Comparison of ENCODE assay signal across 11 cellular contexts in the genomic region with DNA sequence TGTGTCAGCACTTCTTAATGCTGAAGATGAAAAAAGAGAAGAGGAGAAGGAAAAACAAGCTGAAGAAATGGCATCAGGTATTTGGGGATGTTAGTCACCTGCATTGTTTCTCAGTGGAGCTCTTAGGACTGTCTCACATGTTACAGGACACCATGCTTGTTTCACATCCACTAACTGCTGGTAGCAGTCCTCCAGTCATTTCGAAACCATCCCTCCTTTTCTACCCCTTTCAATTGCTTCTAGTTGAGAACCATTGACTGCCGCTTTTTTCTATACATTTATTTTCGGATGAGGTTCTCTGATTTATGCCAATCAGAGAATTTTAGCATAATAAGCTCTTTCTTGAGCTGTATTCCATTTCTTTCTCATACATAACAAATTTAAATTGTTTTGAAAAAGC. TPM values are rescaled to one million over a fixed set of nuclear protein-coding genes. Genes with fewer than 3 reads are reported as not detected.
DNase-seq lines count a peak whose midpoint lies in the region; ATAC-seq, FAIRE-seq and TF ChIP-seq lines count a peak whose summit lies in the region.
"Had no signal": no experiment of that assay in that cellular context is flagged by ENCODE, and none has a peak within 500 bp of the region (broad histone marks: within the 10 kb centered on the region; RNA-seq: fewer than 3 reads in every experiment).

No MANE protein-coding gene starts in this region.

- peak in 1 of 3 donors; percentile 79 for DNase-seq in CD4-positive, CD25-positive, alpha-beta regulatory T cell
- DNase-seq in SW480 (ENCODE audit: low spot score) (no peak), kidney (no peak), amniotic stem cell (lab: John Stamatoyannopoulos, UW) (no peak)
- no peak for DNase-seq in effector memory CD8-positive, alpha-beta T cell
- DNase-seq: NCI-H1092 treated with DMSO at 0.1 percent for 48 hours had no signal

- peaks cover 0 to 2% (median 0%) of the 10 kb centered on the region in 7 donors for H3K9me3 Mint-ChIP-seq in CD4-positive, CD25-positive, alpha-beta regulatory T cell
- H3K9me3 Mint-ChIP-seq in effector memory CD8-positive, alpha-beta T cell: no peaks in the 10 kb centered on the region

- no peaks in the 10 kb centered on the region for H3K27me3 Mint-ChIP-seq in CD4-positive, CD25-positive, alpha-beta regulatory T cell
- no peaks in the 10 kb centered on the region for H3K27me3 Mint-ChIP-seq in effector memory CD8-positive, alpha-beta T cell

- H3K9ac ChIP-seq in kidney (ENCODE audit: low read length in 2 of 2): no peak overlapping the region

- no peak for TF ChIP-seq CTCF in kidney (IDR thresholded peaks at IDR 0.05; ENCODE audit: borderline replicate concordance, extremely low read depth, insufficient read depth)

- intact Hi-C loops in kidney (cut with DNase I): loop anchor here (10.0 kb wide), 1 partner anchor 126 kb away; no protein-coding TSS in a partner anchor

- H3K4me1 ChIP-seq in CD4-positive, CD25-positive, alpha-beta regulatory T cell (ENCODE audit: control insufficient read depth, insufficient read depth, low read length, poor library complexity, severe bottlenecking): peaks cover 15% of the 10 kb centered on the region
- H3K4me1 ChIP-seq in kidney (ENCODE audit: control insufficient read depth in 1 of 2, insufficient read depth in 1 of 2, low read depth in 1 of 2, low read length in 2 of 2): no peaks in the 10 kb centered on the region

- no peak overlapping the region for H3K4me3 ChIP-seq in CD4-positive, CD25-positive, alpha-beta regulatory T cell (ENCODE audit: low read depth, low read length)
- H3K4me3 ChIP-seq in kidney (ENCODE audit: low read length in 2 of 2): no peak overlapping the region
- H3K4me3 ChIP-seq: lung, smooth muscle cell had no signal

- H3K27ac ChIP-seq in CD4-positive, CD25-positive, alpha-beta regulatory T cell (ENCODE audit: insufficient read depth, low read length, poor library complexity, severe bottlenecking): no peak overlapping the region
- no peak overlapping the region for H3K27ac ChIP-seq in kidney (ENCODE audit: low read depth in 2 of 2, low read length in 2 of 2)

- peak overlapping the region in 2 of 4 donors; percentile 3 to 7 for H3K4me3 Mint-ChIP-seq in CD4-positive, CD25-positive, alpha-beta regulatory T cell
- H3K4me3 Mint-ChIP-seq in effector memory CD8-positive, alpha-beta T cell: no peak overlapping the region

- no peaks in the 10 kb centered on the region for H3K27me3 ChIP-seq in CD4-positive, CD25-positive, alpha-beta regulatory T cell (ENCODE audit: control insufficient read depth, insufficient read depth, low read length)

- peaks cover 37% of the 10 kb centered on the region for H3K36me3 Mint-ChIP-seq in CD4-positive, CD25-positive, alpha-beta regulatory T cell
- H3K36me3 Mint-ChIP-seq in effector memory CD8-positive, alpha-beta T cell (ENCODE audit: insufficient read depth): peaks cover 45% of the 10 kb centered on the region

- peak overlapping the region; percentile 29 to 72 (median 32) for H3K27ac Mint-ChIP-seq in CD4-positive, CD25-positive, alpha-beta regulatory T cell
- no peak overlapping the region for H3K27ac Mint-ChIP-seq in effector memory CD8-positive, alpha-beta T cell

- peaks cover 25 to 38% (median 32%) of the 10 kb centered on the region in 4 donors for H3K4me1 Mint-ChIP-seq in CD4-positive, CD25-positive, alpha-beta regulatory T cell
- peaks cover 13 to 28% of the 10 kb centered on the region in 2 donors for H3K4me1 Mint-ChIP-seq in effector memory CD8-positive, alpha-beta T cell (ENCODE audit: low read depth in 2 of 2)

- H3K9me3 ChIP-seq in CD4-positive, CD25-positive, alpha-beta regulatory T cell (ENCODE audit: control insufficient read depth in 2 of 2, low read length in 2 of 2): no peaks in the 10 kb centered on the region
- H3K9me3 ChIP-seq in kidney (ENCODE audit: control insufficient read depth in 1 of 2, low read length in 2 of 2): no peaks in the 10 kb centered on the region

- FAIRE-seq in kidney (lab: Jason Lieb, UNC): no peak

- peak in 1 of 2 donors; percentile 61 for ATAC-seq in CD4-positive, CD25-positive, alpha-beta regulatory T cell (ENCODE audit: low read depth in 2 of 2)
- peak; percentile 100 for ATAC-seq in GM19023 (IDR thresholded peaks at IDR 0.05; ENCODE audit: unreplicated experiment)
- peak; percentile 100 for ATAC-seq in HG02759 (IDR thresholded peaks at IDR 0.05; ENCODE audit: unreplicated experiment)
- ATAC-seq in HG03575 (IDR thresholded peaks at IDR 0.05; ENCODE audit: extremely low read depth, insufficient number of reproducible peaks, low FRiP score, unreplicated experiment): peak; percentile 99
- no peak for ATAC-seq in effector memory CD8-positive, alpha-beta T cell (replicated peaks)

- H3K36me3 ChIP-seq in CD4-positive, CD25-positive, alpha-beta regulatory T cell (ENCODE audit: control insufficient read depth, insufficient read depth, low read length): peaks cover 37% of the 10 kb centered on the region
- peaks cover 19 to 25% of the 10 kb centered on the region in 2 donors for H3K36me3 ChIP-seq in kidney (ENCODE audit: control insufficient read depth in 1 of 2, insufficient read depth in 2 of 2, low read length in 2 of 2)

RNA-seq across cellular contexts. Expression of a gene that starts 21.5 kb away (rescaled TPM):
- 105 TPM for total RNA-seq in CD4-positive, CD25-positive, alpha-beta regulatory T cell
- 10 to 100 TPM; 33.0 to 48.3 (median 44.9) TPM for polyA plus RNA-seq in CD4-positive, CD25-positive, alpha-beta regulatory T cell
- total RNA-seq in kidney: 42.4 TPM
- 34.0 TPM for polyA plus RNA-seq in kidney (ENCODE audit: insufficient read depth, low read depth, low replicate concordance)

RNA-seq across cellular contexts. Expression of a gene that starts 51.2 kb away (rescaled TPM):
- 239 TPM for total RNA-seq in CD4-positive, CD25-positive, alpha-beta regulatory T cell
- 100 to 1,000 TPM; 107 to 151 (median 118) TPM for polyA plus RNA-seq in CD4-positive, CD25-positive, alpha-beta regulatory T cell
- total RNA-seq in kidney: 110 TPM
- polyA plus RNA-seq in kidney (ENCODE audit: insufficient read depth, low read depth, low replicate concordance): 3.9 TPM

Comparison
In these comparisons a context has a peak if more than half of its experiments do, and no peak if none do; other contexts are left out.
1. H3K27ac Mint-ChIP-seq: peak in CD4-positive, CD25-positive, alpha-beta regulatory T cell (3 of 3); none in effector memory CD8-positive, alpha-beta T cell (0 of 2).